Comparison of ENCODE assay signal across 34 cellular contexts in the genomic region with DNA sequence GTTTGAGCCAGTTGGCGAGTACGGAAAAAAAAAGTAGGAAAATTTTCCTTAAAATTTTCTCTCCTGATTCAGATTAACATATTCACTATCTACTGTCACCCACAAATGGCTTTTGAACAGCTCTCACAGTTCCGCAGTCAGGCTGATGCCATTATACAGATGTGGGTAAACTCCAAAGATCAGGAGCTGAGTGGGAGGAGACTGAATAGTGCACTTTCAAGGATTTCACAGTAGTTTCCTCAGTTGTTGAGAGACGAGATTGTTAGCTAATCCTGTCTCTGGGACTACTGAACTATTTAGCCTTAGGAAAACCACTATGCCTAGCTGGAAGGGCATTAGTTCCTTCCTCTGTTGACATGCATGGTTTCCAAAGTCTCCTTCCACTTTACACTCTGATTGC.
"Had no signal": no experiment of that assay in that cellular context is flagged by ENCODE, and none has a peak within 500 bp of the region (broad histone marks: within the 10 kb centered on the region; RNA-seq: fewer than 3 reads in every experiment).

No MANE protein-coding gene starts in this region.

- H3K27me3 Mint-ChIP-seq: activated CD4-positive, alpha-beta T cell treated with anti-CD3 and anti-CD28 coated beads for 36 hours; activated naive CD8-positive, alpha-beta T cell treated with anti-CD3 and anti-CD28 coated beads, Interleukin-2, amount 50 U/mL, for 24 hours; activated T-cell treated with anti-CD3 and anti-CD28 coated beads, Interleukin-2, amount 50 U/mL, for 24 hours had no signal

- H3K4me3 ChIP-seq: ascending aorta, cardiac muscle cell had no signal

- H3K9me3 ChIP-seq: ascending aorta had no signal

- DNase-seq: activated CD4-positive, alpha-beta memory T cell treated with anti-CD3 and anti-CD28 coated beads, Interleukin-2, amount 10 ng/mL, durations not matched to agents 7 days and 5 days; activated CD4-positive, alpha-beta T cell treated with anti-CD3 and anti-CD28 coated beads for 1 hour; activated CD4-positive, alpha-beta T cell treated with anti-CD3 and anti-CD28 coated beads for 36 hours; activated CD4-positive, alpha-beta T cell treated with anti-CD3 and anti-CD28 coated beads for 48 hours; activated CD4-positive, alpha-beta T cell treated with anti-CD3 and anti-CD28 coated beads, Interleukin-2, amount 10 ng/mL, durations not matched to agents 7 days and 5 days; activated CD4-positive, alpha-beta T cell treated with anti-CD3 and anti-CD28 coated beads, Interleukin-2, amount 50 U/mL, for 48 hours; activated CD4-positive, CD25-positive, alpha-beta regulatory T cell; activated CD8-positive, alpha-beta memory T cell treated with anti-CD3 and anti-CD28 coated beads for 24 hours; activated CD8-positive, alpha-beta memory T cell treated with anti-CD3 and anti-CD28 coated beads, Interleukin-2, amount 10 ng/mL, durations not matched to agents 7 days and 5 days; activated CD8-positive, alpha-beta memory T cell treated with anti-CD3 and anti-CD28 coated beads, Interleukin-2, amount 50 U/mL, for 48 hours; activated CD8-positive, alpha-beta T cell treated with anti-CD3 and anti-CD28 coated beads, Interleukin-2, amount 10 ng/mL, durations not matched to agents 7 days and 5 days; activated effector memory CD4-positive, alpha-beta T cell treated with Interleukin-2 at 50 U/mL for 16 hours; activated gamma-delta T cell; activated naive CD4-positive, alpha-beta T cell treated with anti-CD3 and anti-CD28 coated beads, Interleukin-2, amount 10 ng/mL, durations not matched to agents 7 days and 5 days; activated naive CD4-positive, alpha-beta T cell treated with Interleukin-2 at 50 U/mL for 16 hours; activated naive CD8-positive, alpha-beta T cell treated with anti-CD3 and anti-CD28 coated beads, Interleukin-2, amount 10 ng/mL, durations not matched to agents 7 days and 5 days; activated naive CD8-positive, alpha-beta T cell treated with anti-CD3 and anti-CD28 coated beads, Interleukin-2, amount 50 U/mL, for 24 hours; activated T-cell treated with anti-CD3 and anti-CD28 coated beads, Interleukin-2, amount 50 U/mL, for 24 hours; activated T-cell treated with anti-CD3 and anti-CD28 coated beads, Interleukin-2, amount 50 U/mL, for 48 hours; amygdala; anterior cingulate cortex; T-cell; T-helper 17 cell; T-helper 9 cell; WERI-Rb-1 had no signal

- H3K27ac ChIP-seq: ascending aorta, cardiac muscle cell, WERI-Rb-1 had no signal

- H3K27ac Mint-ChIP-seq: activated CD4-positive, alpha-beta memory T cell treated with anti-CD3 and anti-CD28 coated beads, Interleukin-2, amount 10 ng/mL, durations not matched to agents 7 days and 5 days; activated CD4-positive, alpha-beta T cell treated with anti-CD3 and anti-CD28 coated beads for 36 hours; activated CD4-positive, alpha-beta T cell treated with anti-CD3 and anti-CD28 coated beads, Interleukin-2, amount 10 ng/mL, durations not matched to agents 7 days and 5 days; activated CD8-positive, alpha-beta memory T cell treated with anti-CD3 and anti-CD28 coated beads, Interleukin-2, amount 10 ng/mL, durations not matched to agents 7 days and 5 days; activated CD8-positive, alpha-beta T cell treated with anti-CD3 and anti-CD28 coated beads, Interleukin-2, amount 10 ng/mL, durations not matched to agents 7 days and 5 days; activated naive CD4-positive, alpha-beta T cell treated with anti-CD3 and anti-CD28 coated beads, Interleukin-2, amount 10 ng/mL, durations not matched to agents 7 days and 5 days; activated naive CD4-positive, alpha-beta T cell treated with anti-CD3 and anti-CD28 coated beads, Interleukin-2, amount 50 U/mL, for 24 hours; activated naive CD8-positive, alpha-beta T cell; activated naive CD8-positive, alpha-beta T cell treated with anti-CD3 and anti-CD28 coated beads, Interleukin-2, amount 10 ng/mL, durations not matched to agents 7 days and 5 days; activated naive CD8-positive, alpha-beta T cell treated with anti-CD3 and anti-CD28 coated beads, Interleukin-2, amount 50 U/mL, for 24 hours; activated T-cell treated with anti-CD3 and anti-CD28 coated beads, Interleukin-2, amount 50 U/mL, for 24 hours; activated T-helper 2 cell treated with anti-CD3 and anti-CD28 coated beads, Interferon-gamma antibody, Interleukin-2, Interleukin-4, amounts not matched to agents 10 μg/mL and 5 μg/mL and 100 μg/mL, durations not matched to agents 14 hours and 24 hours and 36 hours; brain; T-cell; T-helper 17 cell; T-helper 2 cell treated with Interferon-gamma antibody and Interleukin-4, amounts not matched to agents 5 μg/mL and 100 μg/mL, for 36 hours; WTC11 had no signal

- H3K36me3 ChIP-seq: ascending aorta, cardiac muscle cell, WERI-Rb-1 had no signal

- H3K4me3 Mint-ChIP-seq: activated CD4-positive, alpha-beta memory T cell treated with anti-CD3 and anti-CD28 coated beads, Interleukin-2, amount 10 ng/mL, durations not matched to agents 7 days and 5 days; activated CD4-positive, alpha-beta T cell treated with anti-CD3 and anti-CD28 coated beads for 36 hours; activated CD4-positive, alpha-beta T cell treated with anti-CD3 and anti-CD28 coated beads, Interleukin-2, amount 10 ng/mL, durations not matched to agents 7 days and 5 days; activated CD8-positive, alpha-beta memory T cell treated with anti-CD3 and anti-CD28 coated beads, Interleukin-2, amount 10 ng/mL, durations not matched to agents 7 days and 5 days; activated CD8-positive, alpha-beta T cell treated with anti-CD3 and anti-CD28 coated beads, Interleukin-2, amount 10 ng/mL, durations not matched to agents 7 days and 5 days; activated naive CD4-positive, alpha-beta T cell treated with anti-CD3 and anti-CD28 coated beads, Interleukin-2, amount 10 ng/mL, durations not matched to agents 7 days and 5 days; activated naive CD4-positive, alpha-beta T cell treated with anti-CD3 and anti-CD28 coated beads, Interleukin-2, amount 50 U/mL, for 24 hours; activated naive CD8-positive, alpha-beta T cell; activated naive CD8-positive, alpha-beta T cell treated with anti-CD3 and anti-CD28 coated beads, Interleukin-2, amount 10 ng/mL, durations not matched to agents 7 days and 5 days; activated naive CD8-positive, alpha-beta T cell treated with anti-CD3 and anti-CD28 coated beads, Interleukin-2, amount 50 U/mL, for 24 hours; activated T-cell treated with anti-CD3 and anti-CD28 coated beads, Interleukin-2, amount 50 U/mL, for 24 hours; central memory CD8-positive, alpha-beta T cell; T-cell; T-helper 17 cell; T-helper 2 cell treated with Interferon-gamma antibody and Interleukin-4, amounts not matched to agents 5 μg/mL and 100 μg/mL, for 36 hours; WTC11 had no signal

- H3K36me3 Mint-ChIP-seq: activated naive CD4-positive, alpha-beta T cell treated with anti-CD3 and anti-CD28 coated beads, Interleukin-2, amount 10 ng/mL, durations not matched to agents 7 days and 5 days; activated naive CD4-positive, alpha-beta T cell treated with anti-CD3 and anti-CD28 coated beads, Interleukin-2, amount 50 U/mL, for 24 hours; activated naive CD8-positive, alpha-beta T cell; brain; T-cell; WTC11 had no signal

- H3K9me3 Mint-ChIP-seq: activated CD4-positive, alpha-beta T cell treated with anti-CD3 and anti-CD28 coated beads, Interleukin-2, amount 10 ng/mL, durations not matched to agents 7 days and 5 days; activated naive CD4-positive, alpha-beta T cell treated with anti-CD3 and anti-CD28 coated beads, Interleukin-2, amount 10 ng/mL, durations not matched to agents 7 days and 5 days; activated naive CD4-positive, alpha-beta T cell treated with anti-CD3 and anti-CD28 coated beads, Interleukin-2, amount 50 U/mL, for 24 hours; activated naive CD8-positive, alpha-beta T cell treated with anti-CD3 and anti-CD28 coated beads, Interleukin-2, amount 10 ng/mL, durations not matched to agents 7 days and 5 days; activated naive CD8-positive, alpha-beta T cell treated with anti-CD3 and anti-CD28 coated beads, Interleukin-2, amount 50 U/mL, for 24 hours; activated T-cell treated with anti-CD3 and anti-CD28 coated beads, Interleukin-2, amount 50 U/mL, for 24 hours; activated T-helper 2 cell treated with anti-CD3 and anti-CD28 coated beads, Interferon-gamma antibody, Interleukin-2, Interleukin-4, amounts not matched to agents 10 μg/mL and 5 μg/mL and 100 μg/mL, durations not matched to agents 14 hours and 24 hours and 36 hours; brain; central memory CD8-positive, alpha-beta T cell; T-cell; T-helper 2 cell treated with Interferon-gamma antibody and Interleukin-4, amounts not matched to agents 5 μg/mL and 100 μg/mL, for 36 hours; WTC11 had no signal

- H3K27me3 ChIP-seq: ascending aorta, cardiac muscle cell had no signal
